ENCODE assay signal across 1 cellular context in genomic region chr17:73365934-73366623, GRCh38.
A peak's percentile ranks its signal among the peaks of the same experiment; 100 is the strongest.
TF ChIP-seq lines count a peak whose summit lies in the region.

No MANE protein-coding gene starts in this region.

TF ChIP-seq in K562, 482 proteins besides CTCF, POLR2A, EP300 and RAD21 (continued from another document):
- peak; percentile 18; the same call in 1 of the 2 replicates for TF ChIP-seq TFAP4 (CRISPR knock-in tag; IDR thresholded peaks at IDR 0.05; ENCODE audit: borderline replicate concordance)
- peak; percentile 34; the same call in 1 of the 2 replicates for TF ChIP-seq ETV1 (tag; conservative IDR thresholded peaks at IDR 0.05; ENCODE audit: low read depth)
- 0 out of 2 replicates have a peak, but pooled peaks have one; percentile 17 for TF ChIP-seq ZNF316 (IDR thresholded peaks at IDR 0.05)
